8 cellular contexts compared by ENCODE assay signal in genomic region chr2:86194751-86195054, GRCh38. TPM values are rescaled to one million over a fixed set of nuclear protein-coding genes. Genes with fewer than 3 reads are reported as not detected.
DNase-seq lines count a peak whose midpoint lies in the region; ATAC-seq and TF ChIP-seq lines count a peak whose summit lies in the region.

No MANE protein-coding gene starts in this region.

- 0% methylated on average over 3 of the region's 17 CpGs for WGBS in right lobe of liver (ENCODE audit: insufficient coverage, low coverage, low lambda C conversion rate, missing lambda C conversion rate)

- H3K27ac ChIP-seq in right lobe of liver (peak overlapping the region; percentile 92 to 96 (median 93)), thoracic aorta (peak overlapping the region; percentile 100)

- TF ChIP-seq POLR2A in right lobe of liver (IDR thresholded peaks at IDR 0.05): no peak

- intact Hi-C loops in right lobe of liver (cut with DNase I): no loop called here

- H3K27ac Mint-ChIP-seq in brain: peak overlapping the region; percentile 88 to 100 (median 95)

- H3K27me3 ChIP-seq in right lobe of liver: no peaks in the 10 kb centered on the region
- no peaks in the 10 kb centered on the region for H3K27me3 ChIP-seq in thoracic aorta (replicated peaks; ENCODE audit: insufficient read depth)

- no peak for TF ChIP-seq CTCF in AG10803 (conservative IDR thresholded peaks at IDR 0.05; ENCODE audit: low read length)
- no peak for TF ChIP-seq CTCF in brain (conservative IDR thresholded peaks at IDR 0.05)
- TF ChIP-seq CTCF in right lobe of liver (IDR thresholded peaks at IDR 0.05): no peak
- no peak for TF ChIP-seq CTCF in thoracic aorta (IDR thresholded peaks at IDR 0.05)

- peaks cover 26% of the 10 kb centered on the region for H3K36me3 Mint-ChIP-seq in brain

- H3K9me3 Mint-ChIP-seq in brain: no peaks in the 10 kb centered on the region

- no peaks in the 10 kb centered on the region for H3K9me3 ChIP-seq in right lobe of liver
- no peaks in the 10 kb centered on the region for H3K9me3 ChIP-seq in thoracic aorta

- peaks cover 82% of the 10 kb centered on the region for H3K4me1 Mint-ChIP-seq in brain

- H3K4me3 ChIP-seq in AG10803 (ENCODE audit: low read length): peak overlapping the region; percentile 99
- peak overlapping the region; percentile 96 to 100 (median 99) for H3K4me3 ChIP-seq in right lobe of liver
- H3K4me3 ChIP-seq in thoracic aorta: peak overlapping the region; percentile 95

- ATAC-seq in HG03558 (IDR thresholded peaks at IDR 0.05; ENCODE audit: extremely low read depth, unreplicated experiment): peak; percentile 69
- ATAC-seq in right lobe of liver: no peak
- no peak for ATAC-seq in thoracic aorta (ENCODE audit: insufficient number of reproducible peaks, low FRiP score, low read depth)
- no peak for ATAC-seq in GM18870 (IDR thresholded peaks at IDR 0.05; ENCODE audit: unreplicated experiment)

- no peaks in the 10 kb centered on the region for H3K36me3 ChIP-seq in right lobe of liver
- H3K36me3 ChIP-seq in thoracic aorta: no peaks in the 10 kb centered on the region

- H3K4me1 ChIP-seq in right lobe of liver: peaks cover 0 to 28% (median 11%) of the 10 kb centered on the region in 4 donors
- H3K4me1 ChIP-seq in thoracic aorta (ENCODE audit: control insufficient read depth in 1 of 2, low read depth in 2 of 2): peaks cover 16 to 55% of the 10 kb centered on the region in 2 donors

- H3K4me3 Mint-ChIP-seq in brain: peak overlapping the region; percentile 91 to 97 (median 93)

- H3K27me3 Mint-ChIP-seq in brain: peaks cover 14% of the 10 kb centered on the region

- no peak for DNase-seq in AG10803 (ENCODE audit: low read depth)
- peak in 2 of 3 donors; percentile 96 to 97 for DNase-seq in right lobe of liver
- DNase-seq in thoracic aorta (ENCODE audit: low spot score): no peak
- no peak for DNase-seq in NCI-H1092 treated with DMSO at 0.1 percent for 48 hours (lab: John Stamatoyannopoulos, UW)
- no peak for DNase-seq in GM19238 (ENCODE audit: insufficient read length, low spot score)

RNA-seq across cellular contexts. Expression of gene IMMT, which starts 0.6 kb away (rescaled TPM):
- polyA plus RNA-seq in brain (ENCODE audit: insufficient read depth, low read depth, low replicate concordance): 60.9 TPM
- total RNA-seq in right lobe of liver: 10 to 100 TPM; 48.9 to 56.9 (median 52.5) TPM
- 10 to 100 TPM; 33.3 to 54.7 TPM for total RNA-seq in thoracic aorta

RNA-seq across cellular contexts. Expression of gene MRPL35, which starts 4.6 kb away (rescaled TPM):
- polyA plus RNA-seq in brain (ENCODE audit: insufficient read depth, low read depth, low replicate concordance): 16.4 TPM
- total RNA-seq in right lobe of liver (10 to 100 TPM; 21.1 to 42.2 (median 24.1) TPM), thoracic aorta (10 to 100 TPM; 10.4 to 17.1 TPM)

Comparison
In these comparisons a context has a peak if more than half of its experiments do, and no peak if none do; other contexts are left out.
1. DNase-seq: peak in right lobe of liver (2 of 3); none in AG10803 (single experiment), thoracic aorta (single experiment), NCI-H1092 treated with DMSO at 0.1 percent for 48 hours (single experiment) and GM19238 (single experiment).
2. Peak in every context shown above with its lines, with median percentiles within 50 percentile points of each other: H3K4me3 ChIP-seq.